In genomic region chr19:6360857-6361216, GRCh38 we compare ENCODE assay signal across 1 cellular context.
TF ChIP-seq lines count a peak whose summit lies in the region.

No MANE protein-coding gene starts in this region.

TF ChIP-seq in HepG2, 621 proteins besides CTCF, POLR2A, EP300 and RAD21:
- TF ChIP-seq PCBP1 (IDR thresholded peaks at IDR 0.05; ENCODE audit: borderline replicate concordance, low read depth, low read length): 0 out of 2 replicates have a peak, but pooled peaks have one; percentile 7
TF ChIP-seq in HepG2: peak in this region for 1; not testable (repeated sequence) for 620.
